ENCODE assay signal across 8 cellular contexts in the genomic region with DNA sequence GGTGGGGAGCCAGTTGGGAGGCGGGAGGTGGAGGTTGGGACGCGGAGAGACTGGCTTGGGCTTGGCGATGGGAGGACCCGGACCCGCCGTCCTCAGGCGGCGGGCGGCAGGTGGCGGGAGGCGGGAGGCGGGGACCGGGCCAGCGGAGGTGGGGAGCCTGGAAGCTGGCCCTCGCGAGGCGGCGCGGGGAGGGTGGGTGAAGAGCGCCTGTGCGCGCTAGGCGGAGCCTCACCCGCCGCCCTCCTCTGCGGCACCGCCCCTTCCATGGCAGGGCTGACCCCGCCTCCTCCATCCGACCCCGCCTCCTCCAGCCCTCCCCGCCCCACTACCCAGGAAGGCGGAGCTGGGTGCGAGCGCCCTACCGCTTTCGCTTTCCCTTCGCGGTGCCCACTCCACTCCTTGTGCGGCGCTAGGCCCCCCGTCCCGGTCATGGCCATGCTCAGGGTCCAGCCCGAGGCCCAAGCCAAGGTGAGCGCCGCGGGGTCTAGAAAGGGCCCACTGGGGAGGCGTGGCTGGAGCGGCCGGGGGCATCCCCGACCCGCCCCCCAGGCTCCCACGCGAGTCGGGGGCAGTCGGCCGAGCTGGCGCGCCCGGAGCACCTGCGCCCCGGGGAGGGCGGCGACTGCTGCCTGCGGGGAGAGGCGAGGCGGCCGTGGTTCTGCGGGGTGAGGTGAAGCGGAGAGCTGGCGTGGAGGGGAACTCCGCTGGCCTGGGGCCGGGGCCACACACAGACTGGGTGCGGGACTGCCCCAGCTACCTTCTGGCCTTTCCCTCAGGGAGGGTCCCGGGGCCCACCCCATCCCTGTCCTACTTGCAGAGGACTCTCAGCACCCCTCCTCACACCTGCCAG. TPM values are rescaled to one million over a fixed set of nuclear protein-coding genes. Genes with fewer than 3 reads are reported as not detected.
DNase-seq lines count a peak whose midpoint lies in the region; ATAC-seq and TF ChIP-seq lines count a peak whose summit lies in the region.

Gene PSME1, plus strand, starts transcription at position 361 of the 850 bp plus-strand sequence. Its CDS starts 69 bp downstream, at position 430.

- no peaks in the 10 kb centered on the region for H3K9me3 ChIP-seq in ovary
- no peaks in the 10 kb centered on the region for H3K9me3 ChIP-seq in thymus (ENCODE audit: control insufficient read depth)

- H3K27ac ChIP-seq in ovary (peak within 1 kb of the TSS; percentile 88 to 92), thymus (ENCODE audit: low read depth) (peak within 1 kb of the TSS; percentile 89)

- ATAC-seq in HG02571 (IDR thresholded peaks at IDR 0.05; ENCODE audit: unreplicated experiment) = peak; percentile 79
- peak; percentile 91 to 96 for ATAC-seq in activated naive CD4-positive, alpha-beta T cell treated with anti-CD3 and anti-CD28 coated beads, Interleukin-2, amount 50 U/mL, for 72 hours

- H3K36me3 Mint-ChIP-seq in activated naive CD4-positive, alpha-beta T cell treated with anti-CD3 and anti-CD28 coated beads, Interleukin-2, amount 50 U/mL, for 72 hours = peaks cover 31 to 37% of the 10 kb centered on the region in 2 donors

- H3K36me3 ChIP-seq in GM06990 (ENCODE audit: control insufficient read depth, insufficient read depth, low read length) = peaks cover 14% of the 10 kb centered on the region
- no peaks in the 10 kb centered on the region for H3K36me3 ChIP-seq in ovary
- H3K36me3 ChIP-seq in thymus (ENCODE audit: control insufficient read depth, insufficient read depth) = peaks cover 19% of the 10 kb centered on the region

- H3K4me3 ChIP-seq in GM06990 (replicated peaks; ENCODE audit: low read depth, low read length) (peak within 1 kb of the TSS; percentile 87), ovary (peak within 1 kb of the TSS; percentile 83), thymus (ENCODE audit: low read length) (peak within 1 kb of the TSS; percentile 78)

- 0 to 2% (median 0%) methylated on average over 39 to 75 of the region's 75 CpGs for WGBS in ovary, 3 donors
- WGBS in thymus = under 1% methylated on average over 75 of the region's 75 CpGs

- intact Hi-C loops in ovary (cut with DNase I) = no loop called here

- peak; percentile 92 for DNase-seq in GM06990 (ENCODE audit: extremely low read depth, insufficient read length)
- DNase-seq in NCI-H1092 (lab: John Stamatoyannopoulos, UW) = peak; percentile 93
- DNase-seq in SKM-1 (lab: John Stamatoyannopoulos, UW; ENCODE audit: unreplicated experiment) = peak; percentile 43
- peak; percentile 92 to 94 for DNase-seq in activated naive CD4-positive, alpha-beta T cell treated with anti-CD3 and anti-CD28 coated beads, Interleukin-2, amount 50 U/mL, for 72 hours (ENCODE audit: low spot score in 2 of 2)
- DNase-seq in glomerular visceral epithelial cell (ENCODE audit: extremely low spot score) = peak; percentile 94
- peak; percentile 94 to 96 (median 95) for DNase-seq in ovary

- no peaks in the 10 kb centered on the region for H3K9me3 Mint-ChIP-seq in activated naive CD4-positive, alpha-beta T cell treated with anti-CD3 and anti-CD28 coated beads, Interleukin-2, amount 50 U/mL, for 72 hours

- TF ChIP-seq CTCF in GM06990 (IDR thresholded peaks at IDR 0.05; ENCODE audit: insufficient read depth, low read length, poor library complexity, severe bottlenecking) = no peak
- no peak for TF ChIP-seq CTCF in ovary (IDR thresholded peaks at IDR 0.05)

- H3K4me1 ChIP-seq in ovary (ENCODE audit: insufficient read depth) (peaks cover 11% of the 10 kb centered on the region), thymus (ENCODE audit: control insufficient read depth, insufficient read depth, low read length) (peaks cover 32% of the 10 kb centered on the region)

- H3K27me3 ChIP-seq in GM06990 (replicated peaks; ENCODE audit: control insufficient read depth, insufficient read depth, low read length) (no peaks in the 10 kb centered on the region), ovary (no peaks in the 10 kb centered on the region), thymus (ENCODE audit: control insufficient read depth, insufficient read depth) (no peaks in the 10 kb centered on the region)

- peak within 1 kb of the TSS; percentile 76 to 97 for H3K27ac Mint-ChIP-seq in activated naive CD4-positive, alpha-beta T cell treated with anti-CD3 and anti-CD28 coated beads, Interleukin-2, amount 50 U/mL, for 72 hours

- TF ChIP-seq EP300 in ovary (IDR thresholded peaks at IDR 0.05) = no peak

- TF ChIP-seq POLR2A in ovary (IDR thresholded peaks at IDR 0.05) = peak; percentile 66

RNA-seq across cellular contexts. Expression of gene PSME1, which starts in this region (rescaled TPM):
- total RNA-seq in activated naive CD4-positive, alpha-beta T cell treated with anti-CD3 and anti-CD28 coated beads, Interleukin-2, amount 50 U/mL, for 72 hours = 100 to 1,000 TPM; 355 to 401 TPM
- total RNA-seq in ovary = 100 to 1,000 TPM in 6 of 7 donors, 10 to 100 TPM in 1; 93.6 to 193 (median 168) TPM
- 100 to 1,000 TPM; 220 to 261 TPM for polyA plus RNA-seq in ovary
- polyA plus RNA-seq in thymus = 255 TPM

Comparison
In these comparisons a context has a peak if more than half of its experiments do, and no peak if none do; other contexts are left out.
1. Peak in every context shown above with its lines: DNase-seq, ATAC-seq, H3K4me3 ChIP-seq and H3K27ac ChIP-seq.
2. DNase-seq: peak in every context shown above with its lines; median percentile 95 in ovary; 94 in glomerular visceral epithelial cell; 93 in NCI-H1092; 93 in activated naive CD4-positive, alpha-beta T cell treated with anti-CD3 and anti-CD28 coated beads, Interleukin-2, amount 50 U/mL, for 72 hours; 92 in GM06990; 43 in SKM-1.